ENCODE assay signal across 16 cellular contexts in the genomic region with DNA sequence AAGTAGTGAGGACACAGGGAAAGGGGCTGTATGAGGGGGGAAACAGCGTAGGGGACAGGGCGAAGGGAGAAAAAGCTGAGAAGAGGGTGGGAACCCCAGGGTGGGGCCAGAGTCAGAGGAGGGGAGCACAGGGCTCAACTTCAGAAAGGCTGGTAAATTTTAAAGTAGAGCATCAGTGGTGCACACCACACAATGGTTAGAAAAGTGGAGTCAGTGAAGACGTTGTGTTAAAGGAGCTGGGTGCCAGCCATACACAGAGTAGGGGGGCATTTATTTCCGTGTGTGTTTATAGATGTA. TPM values are rescaled to one million over a fixed set of nuclear protein-coding genes. Genes with fewer than 3 reads are reported as not detected.
A peak's percentile ranks its signal among the peaks of the same experiment; 100 is the strongest.
DNase-seq lines count a peak whose midpoint lies in the region; ATAC-seq, FAIRE-seq and TF ChIP-seq lines count a peak whose summit lies in the region.
"Had no signal": no experiment of that assay in that cellular context is flagged by ENCODE, and none has a peak within 500 bp of the region (broad histone marks: within the 10 kb centered on the region; RNA-seq: fewer than 3 reads in every experiment).

No MANE protein-coding gene starts in this region.

- CTCF ChIA-PET in endothelial cell of umbilical vein (lab: Charles Lee), result interaction anchor here (0.9 to 3.6 kb wide), 4 partner anchors 9 to 190 kb away, joined by 3 to 22 read pairs (median 4); no protein-coding TSS in a partner anchor

- peaks cover 15% of the 10 kb centered on the region for H3K4me1 ChIP-seq in BE2C
- peaks cover 16% of the 10 kb centered on the region for H3K4me1 ChIP-seq in HUES64 (ENCODE audit: insufficient read depth, low read length)
- peaks cover 60% of the 10 kb centered on the region for H3K4me1 ChIP-seq in endothelial cell of umbilical vein (ENCODE audit: control insufficient read depth, extremely low read depth, insufficient read depth, low read length)
- H3K4me1 ChIP-seq in osteoblast (ENCODE audit: insufficient read depth, low read length), result peaks cover 20% of the 10 kb centered on the region
- H3K4me1 ChIP-seq in esophagus muscularis mucosa, result peaks cover 34 to 53% (median 50%) of the 10 kb centered on the region in 4 donors
- peaks cover 5% of the 10 kb centered on the region for H3K4me1 ChIP-seq in right cardiac atrium (ENCODE audit: control insufficient read depth, insufficient read depth, low read length)

- WGBS in HUES64, result 17% methylated on average over 4 of the region's 4 CpGs
- 29% methylated on average over 4 of the region's 4 CpGs for WGBS in esophagus muscularis mucosa
- WGBS in right cardiac atrium, result 34% methylated on average over 4 of the region's 4 CpGs

- DNase-seq in BE2C (no peak), endothelial cell of umbilical vein (ENCODE audit: low read depth, low spot score) (no peak), osteoblast (ENCODE audit: insufficient read length, low spot score, missing footprints) (peak; percentile 61), GM13976 (ENCODE audit: low spot score) (no peak), esophagus muscularis mucosa (ENCODE audit: extremely low spot score) (no peak), right cardiac atrium (no peak)
- DNase-seq: activated B cell treated with CpG ODN at 0.5 μM for 24 hours; activated naive CD4-positive, alpha-beta T cell treated with anti-CD3 and anti-CD28 coated beads, Interleukin-2, amount 10 ng/mL, durations not matched to agents 7 days and 5 days; DMS153; MM.1S; NCI-H2029 treated with DMSO at 0.1 percent for 48 hours; stimulated activated CD4-positive, alpha-beta T cell treated with anti-CD3 and anti-CD28 coated beads, Interleukin-1b, Interleukin-23, amount 100 ng/mL, for 48 hours had no signal

- no peaks in the 10 kb centered on the region for H3K27me3 ChIP-seq in BE2C
- H3K27me3 ChIP-seq in HUES64 (ENCODE audit: insufficient read depth, low read length), result peaks cover 58% of the 10 kb centered on the region
- H3K27me3 ChIP-seq in endothelial cell of umbilical vein (ENCODE audit: control insufficient read depth in 2 of 2, insufficient read depth in 2 of 2, low read length in 2 of 2), result peaks cover 0 to 3% of the 10 kb centered on the region in 2 experiments
- H3K27me3 ChIP-seq in osteoblast (ENCODE audit: insufficient read depth, low read length), result peaks cover 59% of the 10 kb centered on the region
- H3K27me3 ChIP-seq in esophagus muscularis mucosa, result peaks cover 0 to 35% (median 20%) of the 10 kb centered on the region in 4 donors
- no peaks in the 10 kb centered on the region for H3K27me3 ChIP-seq in right cardiac atrium (ENCODE audit: control insufficient read depth, insufficient read depth)

- no peaks in the 10 kb centered on the region for H3K9me1 ChIP-seq in endothelial cell of umbilical vein (replicated peaks; ENCODE audit: control insufficient read depth, extremely low read depth, insufficient read depth, low read length)

- peak overlapping the region; percentile 73 for H3K4me3 ChIP-seq in BE2C (ENCODE audit: low read depth, low read length)
- peak overlapping the region; percentile 62; the same call in 1 of the 2 replicates for H3K4me3 ChIP-seq in HUES64 (ENCODE audit: low read length)
- H3K4me3 ChIP-seq in endothelial cell of umbilical vein (replicated peaks in 1 of 3; ENCODE audit: insufficient read depth in 1 of 3, low read depth in 1 of 3, low read length in 3 of 3), result no peak overlapping the region
- H3K4me3 ChIP-seq in osteoblast (ENCODE audit: insufficient read depth, low read length), result no peak overlapping the region
- H3K4me3 ChIP-seq in esophagus muscularis mucosa, result peak overlapping the region in 2 of 4 donors; percentile 69 to 77
- no peak overlapping the region for H3K4me3 ChIP-seq in right cardiac atrium (ENCODE audit: low read length)
- H3K4me3 ChIP-seq: BLaER1 treated with 17β-estradiol and CSF1 and Interleukin-3, amounts not matched to agents 10 nM and 100 nM had no signal

- H3K36me3 ChIP-seq in BE2C, result no peaks in the 10 kb centered on the region
- no peaks in the 10 kb centered on the region for H3K36me3 ChIP-seq in HUES64 (ENCODE audit: insufficient read depth, low read length)
- H3K36me3 ChIP-seq in endothelial cell of umbilical vein (ENCODE audit: control insufficient read depth in 2 of 2, extremely low read depth in 1 of 2, insufficient read depth in 2 of 2, low read length in 2 of 2), result no peaks in the 10 kb centered on the region
- H3K36me3 ChIP-seq in osteoblast (ENCODE audit: insufficient read depth, low read length), result no peaks in the 10 kb centered on the region
- H3K36me3 ChIP-seq in esophagus muscularis mucosa, result no peaks in the 10 kb centered on the region
- H3K36me3 ChIP-seq: BLaER1 treated with 17β-estradiol and CSF1 and Interleukin-3, amounts not matched to agents 10 nM and 100 nM; upper lobe of left lung had no signal

- H3K79me2 ChIP-seq in endothelial cell of umbilical vein (ENCODE audit: control insufficient read depth, insufficient read depth, low read length) (peaks cover 13% of the 10 kb centered on the region), osteoblast (ENCODE audit: insufficient read depth, low read length) (no peaks in the 10 kb centered on the region)

- H3K9me3 ChIP-seq in BE2C (no peaks in the 10 kb centered on the region), HUES64 (ENCODE audit: insufficient read depth, low read depth, low read length) (no peaks in the 10 kb centered on the region), endothelial cell of umbilical vein (replicated peaks; ENCODE audit: control insufficient read depth, insufficient read depth, low read length) (no peaks in the 10 kb centered on the region), osteoblast (ENCODE audit: low read depth, low read length) (no peaks in the 10 kb centered on the region), esophagus muscularis mucosa (no peaks in the 10 kb centered on the region), right cardiac atrium (ENCODE audit: control insufficient read depth, low read length) (no peaks in the 10 kb centered on the region)
- H3K9me3 ChIP-seq: upper lobe of left lung had no signal

- in situ Hi-C loops in GM13976 (cut with MboI; ENCODE audit: low sequenced_read_pairs, unreplicated experiment), result no loop called here

- H4K20me1 ChIP-seq in endothelial cell of umbilical vein (replicated peaks; ENCODE audit: control insufficient read depth, extremely low read depth, insufficient read depth, low read length), result no peaks in the 10 kb centered on the region
- H4K20me1 ChIP-seq in osteoblast (ENCODE audit: insufficient read depth, low read length), result no peaks in the 10 kb centered on the region

- POLR2A ChIA-PET in endothelial cell of umbilical vein (lab: Charles Lee), result no interaction called here

- H3K27ac ChIP-seq in HUES64 (ENCODE audit: low read depth, low read length) (no peak overlapping the region), endothelial cell of umbilical vein (ENCODE audit: insufficient read depth, low read depth, low read length) (no peak overlapping the region), osteoblast (ENCODE audit: low read depth, low read length) (no peak overlapping the region), esophagus muscularis mucosa (replicated peaks in 1 of 4) (peak overlapping the region in 1 of 4 donors; percentile 34), right cardiac atrium (ENCODE audit: low read length) (no peak overlapping the region)
- H3K27ac ChIP-seq: BLaER1 treated with 17β-estradiol and CSF1 and Interleukin-3, amounts not matched to agents 10 nM and 100 nM had no signal

- TF ChIP-seq CTCF in BE2C (IDR thresholded peaks at IDR 0.05; ENCODE audit: low read depth, low read length) (no peak), endothelial cell of umbilical vein (IDR thresholded peaks at IDR 0.05; ENCODE audit: extremely low read depth in 1 of 2, insufficient read depth in 1 of 2, low read depth in 1 of 2, low read length in 2 of 2) (no peak), osteoblast (IDR thresholded peaks at IDR 0.05; ENCODE audit: extremely low read depth, low read depth, low read length) (no peak), GM13976 (IDR thresholded peaks at IDR 0.05; ENCODE audit: borderline replicate concordance, control extremely low read depth, extremely low read depth, insufficient read depth, missing control alignments) (no peak), esophagus muscularis mucosa (IDR thresholded peaks at IDR 0.05) (no peak)

- peak overlapping the region; percentile 33 for H2AFZ ChIP-seq in endothelial cell of umbilical vein (ENCODE audit: low read depth, low read length)
- no peak overlapping the region for H2AFZ ChIP-seq in osteoblast (ENCODE audit: low read length)

- intact Hi-C loops in endothelial cell of umbilical vein (cut with micrococcal nuclease) (no loop called here), esophagus muscularis mucosa (cut with DNase I) (loop anchor here (10.0 kb wide), 3 partner anchors 245 to 415 kb away; partner anchors contain the start of genes ARID3B and C15orf39), right cardiac atrium (cut with DNase I) (loop anchor here in 1 of 4 donors (10.0 kb wide), 1 partner anchor 325 kb away; no protein-coding TSS in a partner anchor)

- no peak for TF ChIP-seq EP300 in esophagus muscularis mucosa (IDR thresholded peaks at IDR 0.05)

- H3K4me2 ChIP-seq in endothelial cell of umbilical vein (ENCODE audit: insufficient read depth, low read length), result no peak overlapping the region
- no peak overlapping the region for H3K4me2 ChIP-seq in osteoblast (ENCODE audit: insufficient read depth, low read length)

- dilution Hi-C loops in endothelial cell of umbilical vein (cut with MboI; ENCODE audit: extremely low pct_ligation_motif_present, low sequenced_read_pairs), result no loop called here

- no peak overlapping the region for H3K9ac ChIP-seq in HUES64 (ENCODE audit: low read depth, low read length)
- H3K9ac ChIP-seq in endothelial cell of umbilical vein (replicated peaks; ENCODE audit: extremely low read depth, insufficient read depth, low read length), result no peak overlapping the region
- H3K9ac ChIP-seq: BLaER1 treated with 17β-estradiol and CSF1 and Interleukin-3, amounts not matched to agents 10 nM and 100 nM had no signal

- ATAC-seq in HG03521 (IDR thresholded peaks at IDR 0.05; ENCODE audit: unreplicated experiment) (no peak), right cardiac atrium (no peak)

- BruUV-seq in endothelial cell of umbilical vein (replicated peaks; lab: Mats Ljungman, UMichigan), result no TSS peak

- TF ChIP-seq POLR2A in endothelial cell of umbilical vein (IDR thresholded peaks at IDR 0.05; ENCODE audit: low read depth, low read length), result no peak
- no peak for TF ChIP-seq POLR2A in esophagus muscularis mucosa (IDR thresholded peaks at IDR 0.05; ENCODE audit: low read depth)

- no peak for FAIRE-seq in endothelial cell of umbilical vein (lab: Jason Lieb, UNC)

RNA-seq across cellular contexts. Expression of gene RPP25, which starts 3.0 kb away (rescaled TPM):
- 78.8 TPM for polyA plus RNA-seq in BE2C (2012; ENCODE audit: insufficient read depth, insufficient read length, low read depth)
- 10.2 TPM for polyA plus RNA-seq in HUES64 (2013, experiment 1 of 2)
- 11.5 TPM for polyA plus RNA-seq in HUES64 (2013, experiment 2 of 2)
- total RNA-seq in endothelial cell of umbilical vein (13.7 and 13.8 TPM in 2 replicates), osteoblast (6.2 and 6.9 TPM in 2 replicates), esophagus muscularis mucosa (1 to 10 TPM; 4.2 to 7.2 (median 7.0) TPM), right cardiac atrium (1 to 10 TPM; 5.3 to 8.1 (median 6.3) TPM)
- polyA plus RNA-seq in endothelial cell of umbilical vein (10.1 and 13.1 TPM in 2 replicates), right cardiac atrium (3.5 TPM)
- 7.0 and 7.8 TPM in 2 replicates for polyA plus RNA-seq in endothelial cell of umbilical vein (2011; cell fraction: cytosol; rRNA removed)
- 3.2 and 3.3 TPM in 2 replicates for polyA plus RNA-seq in endothelial cell of umbilical vein (2011; cell fraction: nucleus; rRNA removed)
- polyA plus RNA-seq in endothelial cell of umbilical vein (2012), result 10.1 and 12.0 TPM in 2 replicates
- polyA minus RNA-seq in endothelial cell of umbilical vein, result 4.2 and 5.3 TPM in 2 replicates
- 30.5 TPM for polyA minus RNA-seq in endothelial cell of umbilical vein (2011; cell fraction: cytosol; rRNA and poly(A)+ RNA removed)
- polyA minus RNA-seq in endothelial cell of umbilical vein (2011; cell fraction: nucleus; rRNA and poly(A)+ RNA removed), result 2.4 and 2.7 TPM in 2 replicates

RNA-seq across cellular contexts. Expression of gene COX5A, which starts 21.7 kb away (rescaled TPM):
- polyA plus RNA-seq in BE2C (2012; ENCODE audit: insufficient read depth, insufficient read length, low read depth), result 662 TPM
- 327 TPM for polyA plus RNA-seq in HUES64 (2013, experiment 1 of 2)
- polyA plus RNA-seq in HUES64 (2013, experiment 2 of 2), result 346 TPM
- 220 and 232 TPM in 2 replicates for total RNA-seq in endothelial cell of umbilical vein
- polyA plus RNA-seq in endothelial cell of umbilical vein, result 102 and 134 TPM in 2 replicates
- 233 TPM in 2 replicates for polyA plus RNA-seq in endothelial cell of umbilical vein (2011; cell fraction: cytosol; rRNA removed)
- 90.1 and 97.6 TPM in 2 replicates for polyA plus RNA-seq in endothelial cell of umbilical vein (2011; cell fraction: nucleus; rRNA removed)
- 289 and 323 TPM in 2 replicates for polyA plus RNA-seq in endothelial cell of umbilical vein (2012)
- 31.6 and 42.9 TPM in 2 replicates for polyA minus RNA-seq in endothelial cell of umbilical vein
- 293 TPM for polyA minus RNA-seq in endothelial cell of umbilical vein (2011; cell fraction: cytosol; rRNA and poly(A)+ RNA removed)
- polyA minus RNA-seq in endothelial cell of umbilical vein (2011; cell fraction: nucleus; rRNA and poly(A)+ RNA removed), result 10.9 and 20.1 TPM in 2 replicates
- 27.1 and 38.9 TPM in 2 replicates for total RNA-seq in osteoblast
- 10 to 100 TPM; 58.6 to 86.2 (median 75.5) TPM for total RNA-seq in esophagus muscularis mucosa
- 100 to 1,000 TPM; 802 to 917 (median 853) TPM for total RNA-seq in right cardiac atrium
- polyA plus RNA-seq in right cardiac atrium, result 2,062 TPM

RNA-seq across cellular contexts. Expression of gene SCAMP5, which starts 35.8 kb away (rescaled TPM):
- polyA plus RNA-seq in BE2C (2012; ENCODE audit: insufficient read depth, insufficient read length, low read depth), result 261 TPM
- 25.0 TPM for polyA plus RNA-seq in HUES64 (2013, experiment 1 of 2)
- polyA plus RNA-seq in HUES64 (2013, experiment 2 of 2), result 29.3 TPM
- total RNA-seq in endothelial cell of umbilical vein (1.9 and 4.4 TPM in 2 replicates), osteoblast (0.88 and 1.8 TPM in 2 replicates), esophagus muscularis mucosa (1 to 10 TPM; 3.3 to 6.4 (median 4.3) TPM), right cardiac atrium (10 to 100 TPM in 1 of 4 donors, 1 to 10 TPM in 3; 4.5 to 10.2 (median 7.4) TPM)
- polyA plus RNA-seq in endothelial cell of umbilical vein (5.9 and 6.2 TPM in 2 replicates), right cardiac atrium (4.7 TPM)
- 3.3 and 3.4 TPM in 2 replicates for polyA plus RNA-seq in endothelial cell of umbilical vein (2011; cell fraction: cytosol; rRNA removed)
- 4.5 and 5.2 TPM in 2 replicates for polyA plus RNA-seq in endothelial cell of umbilical vein (2011; cell fraction: nucleus; rRNA removed)
- 3.3 and 3.7 TPM in 2 replicates for polyA plus RNA-seq in endothelial cell of umbilical vein (2012)
- 3.2 and 5.8 TPM in 2 replicates for polyA minus RNA-seq in endothelial cell of umbilical vein
- 4.6 TPM for polyA minus RNA-seq in endothelial cell of umbilical vein (2011; cell fraction: cytosol; rRNA and poly(A)+ RNA removed)
- polyA minus RNA-seq in endothelial cell of umbilical vein (2011; cell fraction: nucleus; rRNA and poly(A)+ RNA removed), result 1.0 and 2.9 TPM in 2 replicates

RNA-seq across cellular contexts. Expression of gene FAM219B, which starts 52.9 kb away (rescaled TPM):
- 85.6 TPM for polyA plus RNA-seq in BE2C (2012; ENCODE audit: insufficient read depth, insufficient read length, low read depth)
- polyA plus RNA-seq in HUES64 (2013, experiment 1 of 2), result 28.8 TPM
- polyA plus RNA-seq in HUES64 (2013, experiment 2 of 2), result 28.1 TPM
- total RNA-seq in endothelial cell of umbilical vein (57.0 and 73.0 TPM in 2 replicates), osteoblast (36.6 and 46.3 TPM in 2 replicates), esophagus muscularis mucosa (10 to 100 TPM; 60.8 to 92.0 (median 84.3) TPM), right cardiac atrium (100 to 1,000 TPM; 108 to 128 (median 121) TPM)
- polyA plus RNA-seq in endothelial cell of umbilical vein (55.1 and 57.7 TPM in 2 replicates), right cardiac atrium (44.9 TPM)
- 35.9 and 53.0 TPM in 2 replicates for polyA plus RNA-seq in endothelial cell of umbilical vein (2011; cell fraction: cytosol; rRNA removed)
- 219 and 225 TPM in 2 replicates for polyA plus RNA-seq in endothelial cell of umbilical vein (2011; cell fraction: nucleus; rRNA removed)
- polyA plus RNA-seq in endothelial cell of umbilical vein (2012), result 28.2 and 31.1 TPM in 2 replicates
- 45.1 and 46.9 TPM in 2 replicates for polyA minus RNA-seq in endothelial cell of umbilical vein
- 18.2 TPM for polyA minus RNA-seq in endothelial cell of umbilical vein (2011; cell fraction: cytosol; rRNA and poly(A)+ RNA removed)
- 26.2 and 37.4 TPM in 2 replicates for polyA minus RNA-seq in endothelial cell of umbilical vein (2011; cell fraction: nucleus; rRNA and poly(A)+ RNA removed)

Comparison
In these comparisons a context has a peak if more than half of its experiments do, and no peak if none do; other contexts are left out.
1. H3K4me3 ChIP-seq: peak in BE2C (single experiment) and HUES64 (single experiment); none in endothelial cell of umbilical vein (0 of 3), osteoblast (single experiment) and right cardiac atrium (single experiment).